In genomic region chr1:147189514-147189913, GRCh38 we compare ENCODE assay signal across 17 cellular contexts. TPM values are rescaled to one million over a fixed set of nuclear protein-coding genes. Genes with fewer than 3 reads are reported as not detected.
"Had no signal": no experiment of that assay in that cellular context is flagged by ENCODE, and none has a peak within 500 bp of the region (broad histone marks: within the 10 kb centered on the region; RNA-seq: fewer than 3 reads in every experiment).

No MANE protein-coding gene starts in this region.

- H3K4me3 Mint-ChIP-seq: natural killer cell treated with Interleukin-12 subunit alpha and Interleukin-12 subunit beta and Interleukin-15 and Interleukin-18, amount 100 ng/mL, for 72 hours; neural progenitor cell; stimulated activated naive CD8-positive, alpha-beta T cell treated with anti-CD3 and anti-CD28 coated beads, Interleukin-15, Interleukin-2, amounts not matched to agents 100 ng/mL and 50 ng/mL, for 24 hours had no signal

- DNase-seq: colonic mucosa; dermis blood vessel endothelial cell; erythroblast; foreskin keratinocyte; left colon; ovary; right cardiac atrium; stimulated activated CD4-positive, alpha-beta T cell treated with anti-CD3 and anti-CD28 coated beads, Interleukin-2, amount 100 ng/mL, for 48 hours; transverse colon had no signal

- H3K9me3 Mint-ChIP-seq: stimulated activated naive CD8-positive, alpha-beta T cell treated with anti-CD3 and anti-CD28 coated beads, Interleukin-15, Interleukin-2, amounts not matched to agents 100 ng/mL and 50 ng/mL, for 24 hours had no signal

- H3K79me2 ChIP-seq: hepatocyte had no signal

- H3K4me1 Mint-ChIP-seq: neural progenitor cell had no signal

- FAIRE-seq: endothelial cell of umbilical vein had no signal

- H2AFZ ChIP-seq: hepatocyte, neural progenitor cell had no signal

- H3K9ac ChIP-seq: neural progenitor cell had no signal

- H3K4me3 ChIP-seq: colonic mucosa, hepatocyte, neural progenitor cell, ovary, smooth muscle cell, thoracic aorta, transverse colon had no signal

- H3K4me1 ChIP-seq: colonic mucosa, foreskin keratinocyte, neural progenitor cell, transverse colon had no signal

- H3K36me3 Mint-ChIP-seq: natural killer cell treated with Interleukin-12 subunit alpha and Interleukin-12 subunit beta and Interleukin-15 and Interleukin-18, amount 100 ng/mL, for 72 hours; neural progenitor cell had no signal

- H3K36me3 ChIP-seq: colonic mucosa, neural progenitor cell, ovary, thoracic aorta, transverse colon had no signal

- H3K27me3 Mint-ChIP-seq: natural killer cell treated with Interleukin-12 subunit alpha and Interleukin-12 subunit beta and Interleukin-15 and Interleukin-18, amount 100 ng/mL, for 72 hours; progenitor cell of endocrine pancreas; stimulated activated naive CD8-positive, alpha-beta T cell treated with anti-CD3 and anti-CD28 coated beads, Interleukin-15, Interleukin-2, amounts not matched to agents 100 ng/mL and 50 ng/mL, for 24 hours had no signal

- H3K27me3 ChIP-seq: colonic mucosa, foreskin keratinocyte, hepatocyte, neural progenitor cell, ovary, transverse colon had no signal

- H3K27ac ChIP-seq: colonic mucosa, foreskin keratinocyte, hepatocyte, neural progenitor cell, ovary, thoracic aorta, transverse colon had no signal

- ATAC-seq: foreskin keratinocyte; left colon; natural killer cell treated with Interleukin-12 subunit alpha and Interleukin-12 subunit beta and Interleukin-15 and Interleukin-18, amount 100 ng/mL, for 72 hours; right cardiac atrium had no signal

- H3K4me2 ChIP-seq: hepatocyte, neural progenitor cell, smooth muscle cell had no signal

- H3K27ac Mint-ChIP-seq: natural killer cell treated with Interleukin-12 subunit alpha and Interleukin-12 subunit beta and Interleukin-15 and Interleukin-18, amount 100 ng/mL, for 72 hours; neural progenitor cell; progenitor cell of endocrine pancreas; stimulated activated naive CD8-positive, alpha-beta T cell treated with anti-CD3 and anti-CD28 coated beads, Interleukin-15, Interleukin-2, amounts not matched to agents 100 ng/mL and 50 ng/mL, for 24 hours had no signal

- H3K9me3 ChIP-seq: colonic mucosa, ovary, transverse colon had no signal

RNA-seq across cellular contexts. Expression of gene FMO5, which starts 35.6 kb away (rescaled TPM):
- total RNA-seq: natural killer cell treated with Interleukin-12 subunit alpha and Interleukin-12 subunit beta and Interleukin-15 and Interleukin-18, amount 100 ng/mL, for 72 hours had no signal
